ENCODE assay signal across 8 cellular contexts in the genomic region with DNA sequence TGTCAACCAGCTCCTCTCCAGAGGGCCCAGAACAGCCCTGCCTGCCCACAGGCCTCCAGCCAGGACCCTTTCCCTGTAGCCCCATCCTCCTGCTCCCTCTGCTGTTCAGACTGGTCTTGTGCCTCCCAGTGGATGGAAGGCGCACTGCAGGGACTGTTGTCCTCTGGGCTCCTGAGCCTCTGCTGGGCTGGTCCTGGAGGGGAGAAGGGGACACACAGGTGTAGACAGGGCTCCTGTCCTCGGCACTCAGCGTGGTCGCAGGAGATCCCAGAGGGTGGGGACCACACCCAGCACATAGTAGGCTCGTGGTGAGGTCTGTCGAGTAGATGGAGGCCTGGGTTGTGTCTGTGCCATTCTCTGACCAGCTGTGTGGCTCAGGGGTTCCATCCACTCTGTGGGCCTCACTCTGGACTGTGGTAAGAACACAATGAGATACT. TPM values are rescaled to one million over a fixed set of nuclear protein-coding genes. Genes with fewer than 3 reads are reported as not detected.
DNase-seq lines count a peak whose midpoint lies in the region; ATAC-seq, FAIRE-seq and TF ChIP-seq lines count a peak whose summit lies in the region.

No MANE protein-coding gene starts in this region.

- intact Hi-C loops in endothelial cell of umbilical vein (cut with micrococcal nuclease), result loop anchor here (1.0 kb wide), 2 partner anchors 12 to 42 kb away; no protein-coding TSS in a partner anchor

- ATAC-seq in naive B cell (ENCODE audit: low read depth in 2 of 2), result peak; percentile 31 to 40
- no peak for ATAC-seq in HG03045 (IDR thresholded peaks at IDR 0.05; ENCODE audit: unreplicated experiment)
- ATAC-seq in HG02678 (IDR thresholded peaks at IDR 0.05; ENCODE audit: unreplicated experiment), result no peak

- no peak for TF ChIP-seq POLR2A in endothelial cell of umbilical vein (IDR thresholded peaks at IDR 0.05; ENCODE audit: low read depth, low read length)

- H3K9ac ChIP-seq in endothelial cell of umbilical vein (replicated peaks; ENCODE audit: extremely low read depth, insufficient read depth, low read length), result no peak overlapping the region

- H3K27me3 Mint-ChIP-seq in activated CD4-positive, alpha-beta memory T cell treated with anti-CD3 and anti-CD28 coated beads, Interleukin-2, amount 10 ng/mL, durations not matched to agents 7 days and 5 days, result no peaks in the 10 kb centered on the region
- no peaks in the 10 kb centered on the region for H3K27me3 Mint-ChIP-seq in naive B cell
- H3K27me3 Mint-ChIP-seq in type B pancreatic cell, result peaks cover 16% of the 10 kb centered on the region

- POLR2A ChIA-PET in GM10248 (lab: Yijun Ruan, JAX) (interaction anchor here (0.6 kb wide), 1 partner anchor 12 kb away, joined by 4 read pairs; a partner anchor contains a TSS), endothelial cell of umbilical vein (lab: Charles Lee) (no interaction called here)
- POLR2A ChIA-PET in activated CD4-positive, alpha-beta memory T cell treated with anti-CD3 and anti-CD28 coated beads, Interleukin-2, amount 10 ng/mL, durations not matched to agents 7 days and 5 days (lab: Charles Lee), result interaction anchor here (0.9 to 4.0 kb wide), 4 partner anchors 11 to 79 kb away, joined by 3 to 26 read pairs (median 4); a partner anchor contains a TSS

- DNase-seq in GM10248 (ENCODE audit: extremely low spot score) (peak; percentile 76), MG63 (peak; percentile 42), endothelial cell of umbilical vein (ENCODE audit: low read depth, low spot score) (peak; percentile 43), naive B cell (peak; percentile 44), type B pancreatic cell (ENCODE audit: extremely low spot score, unreplicated experiment) (no peak)
- DNase-seq in activated CD4-positive, alpha-beta memory T cell treated with anti-CD3 and anti-CD28 coated beads, Interleukin-2, amount 10 ng/mL, durations not matched to agents 7 days and 5 days, result peak; percentile 64

- H3K79me2 ChIP-seq in endothelial cell of umbilical vein (ENCODE audit: control insufficient read depth, insufficient read depth, low read length), result peaks cover 29% of the 10 kb centered on the region

- CTCF ChIA-PET in GM10248 (lab: Yijun Ruan, JAX), result interaction anchor here (0.8 to 3.7 kb wide), 11 partner anchors 11 to 68 kb away, joined by 3 to 25 read pairs (median 5); a partner anchor contains a TSS
- CTCF ChIA-PET in activated CD4-positive, alpha-beta memory T cell treated with anti-CD3 and anti-CD28 coated beads, Interleukin-2, amount 10 ng/mL, durations not matched to agents 7 days and 5 days (lab: Charles Lee), result interaction anchor here (1.0 to 3.1 kb wide), 5 partner anchors 12 to 45 kb away, joined by 3 to 11 read pairs (median 7); a partner anchor contains a TSS
- CTCF ChIA-PET in endothelial cell of umbilical vein (lab: Charles Lee), result interaction anchor here (0.7 to 4.4 kb wide), 9 partner anchors 7 to 67 kb away, joined by 3 to 48 read pairs (median 4); a partner anchor contains a TSS

- H4K20me1 ChIP-seq in endothelial cell of umbilical vein (replicated peaks; ENCODE audit: control insufficient read depth, extremely low read depth, insufficient read depth, low read length), result no peaks in the 10 kb centered on the region

- peak; percentile 68 for FAIRE-seq in endothelial cell of umbilical vein (lab: Jason Lieb, UNC)

- peaks cover 41% of the 10 kb centered on the region for H3K36me3 Mint-ChIP-seq in activated CD4-positive, alpha-beta memory T cell treated with anti-CD3 and anti-CD28 coated beads, Interleukin-2, amount 10 ng/mL, durations not matched to agents 7 days and 5 days (ENCODE audit: low read depth)
- H3K36me3 Mint-ChIP-seq in naive B cell, result peaks cover 5 to 8% of the 10 kb centered on the region in 2 donors
- H3K36me3 Mint-ChIP-seq in type B pancreatic cell, result peaks cover 3% of the 10 kb centered on the region

- H3K9me1 ChIP-seq in endothelial cell of umbilical vein (replicated peaks; ENCODE audit: control insufficient read depth, extremely low read depth, insufficient read depth, low read length), result no peaks in the 10 kb centered on the region

- H3K36me3 ChIP-seq in MG63 (no peaks in the 10 kb centered on the region), endothelial cell of umbilical vein (ENCODE audit: control insufficient read depth in 2 of 2, extremely low read depth in 1 of 2, insufficient read depth in 2 of 2, low read length in 2 of 2) (no peaks in the 10 kb centered on the region)

- H3K9me3 Mint-ChIP-seq in activated CD4-positive, alpha-beta memory T cell treated with anti-CD3 and anti-CD28 coated beads, Interleukin-2, amount 10 ng/mL, durations not matched to agents 7 days and 5 days, result no peaks in the 10 kb centered on the region
- H3K9me3 Mint-ChIP-seq in naive B cell (no peaks in the 10 kb centered on the region), type B pancreatic cell (no peaks in the 10 kb centered on the region)

- peaks cover 23% of the 10 kb centered on the region for H3K4me1 ChIP-seq in endothelial cell of umbilical vein (ENCODE audit: control insufficient read depth, extremely low read depth, insufficient read depth, low read length)

- H2AFZ ChIP-seq in endothelial cell of umbilical vein (ENCODE audit: low read depth, low read length), result no peak overlapping the region

- H3K4me3 Mint-ChIP-seq in activated CD4-positive, alpha-beta memory T cell treated with anti-CD3 and anti-CD28 coated beads, Interleukin-2, amount 10 ng/mL, durations not matched to agents 7 days and 5 days, result peak overlapping the region; percentile 63
- peak overlapping the region; percentile 76 to 93 (median 86) for H3K4me3 Mint-ChIP-seq in naive B cell
- H3K4me3 Mint-ChIP-seq in type B pancreatic cell, result peak overlapping the region; percentile 82

- no TSS peak for BruUV-seq in endothelial cell of umbilical vein (replicated peaks; lab: Mats Ljungman, UMichigan)

- no peak overlapping the region for H3K27ac ChIP-seq in endothelial cell of umbilical vein (ENCODE audit: insufficient read depth, low read depth, low read length)

- no peak overlapping the region for H3K4me2 ChIP-seq in endothelial cell of umbilical vein (ENCODE audit: insufficient read depth, low read length)

- H3K27me3 ChIP-seq in MG63, result no peaks in the 10 kb centered on the region
- H3K27me3 ChIP-seq in endothelial cell of umbilical vein (ENCODE audit: control insufficient read depth in 2 of 2, insufficient read depth in 2 of 2, low read length in 2 of 2), result no peaks in the 10 kb centered on the region

- H3K4me1 Mint-ChIP-seq in activated CD4-positive, alpha-beta memory T cell treated with anti-CD3 and anti-CD28 coated beads, Interleukin-2, amount 10 ng/mL, durations not matched to agents 7 days and 5 days, result peaks cover 72% of the 10 kb centered on the region
- H3K4me1 Mint-ChIP-seq in naive B cell (peaks cover 56 to 79% (median 64%) of the 10 kb centered on the region in 3 donors), type B pancreatic cell (ENCODE audit: unreplicated experiment) (peaks cover 52% of the 10 kb centered on the region)

- H3K9me3 ChIP-seq in MG63, result no peaks in the 10 kb centered on the region
- no peaks in the 10 kb centered on the region for H3K9me3 ChIP-seq in endothelial cell of umbilical vein (replicated peaks; ENCODE audit: control insufficient read depth, insufficient read depth, low read length)

- H3K4me3 ChIP-seq in MG63 (no peak overlapping the region), endothelial cell of umbilical vein (replicated peaks in 1 of 3; ENCODE audit: insufficient read depth in 1 of 3, low read depth in 1 of 3, low read length in 3 of 3) (no peak overlapping the region)

- TF ChIP-seq CTCF in GM10248 (IDR thresholded peaks at IDR 0.05; ENCODE audit: control extremely low read depth, extremely low read depth, low read depth, missing control alignments) (peak; percentile 57), endothelial cell of umbilical vein (IDR thresholded peaks at IDR 0.05; ENCODE audit: extremely low read depth in 1 of 2, insufficient read depth in 1 of 2, low read depth in 1 of 2, low read length in 2 of 2) (peak; percentile 69 to 75), type B pancreatic cell (conservative IDR thresholded peaks at IDR 0.05) (peak; percentile 76)

- H3K27ac Mint-ChIP-seq in activated CD4-positive, alpha-beta memory T cell treated with anti-CD3 and anti-CD28 coated beads, Interleukin-2, amount 10 ng/mL, durations not matched to agents 7 days and 5 days, result peak overlapping the region; percentile 44
- H3K27ac Mint-ChIP-seq in naive B cell, result peak overlapping the region; percentile 24 to 98 (median 92)
- peak overlapping the region; percentile 87 for H3K27ac Mint-ChIP-seq in type B pancreatic cell

- dilution Hi-C loops in endothelial cell of umbilical vein (cut with MboI; ENCODE audit: extremely low pct_ligation_motif_present, low sequenced_read_pairs), result no loop called here

RNA-seq across cellular contexts. Expression of a gene that starts 11.5 kb away (rescaled TPM):
- total RNA-seq in MG63 (2014; rRNA removed; shearing (Covaris generic); ENCODE audit: low replicate concordance), result 7.1 and 14.5 TPM in 2 replicates
- total RNA-seq in activated CD4-positive, alpha-beta memory T cell treated with anti-CD3 and anti-CD28 coated beads, Interleukin-2, amount 10 ng/mL, durations not matched to agents 7 days and 5 days, result 10 to 100 TPM; 54.2 to 55.1 TPM
- 40.5 and 52.2 TPM in 2 replicates for total RNA-seq in endothelial cell of umbilical vein
- 28.8 and 31.9 TPM in 2 replicates for polyA plus RNA-seq in endothelial cell of umbilical vein
- polyA plus RNA-seq in endothelial cell of umbilical vein (2011; cell fraction: cytosol; rRNA removed), result 21.2 and 23.9 TPM in 2 replicates
- polyA plus RNA-seq in endothelial cell of umbilical vein (2011; cell fraction: nucleus; rRNA removed), result 168 and 176 TPM in 2 replicates
- polyA plus RNA-seq in endothelial cell of umbilical vein (2012), result 31.8 and 34.2 TPM in 2 replicates
- polyA minus RNA-seq in endothelial cell of umbilical vein, result 46.8 and 51.3 TPM in 2 replicates
- 53.1 TPM for polyA minus RNA-seq in endothelial cell of umbilical vein (2011; cell fraction: cytosol; rRNA and poly(A)+ RNA removed)
- polyA minus RNA-seq in endothelial cell of umbilical vein (2011; cell fraction: nucleus; rRNA and poly(A)+ RNA removed), result 40.9 and 48.2 TPM in 2 replicates
- 1 to 10 TPM in 4 of 6 donors, under 1 TPM in 2; 0.22 to 6.4 (median 1.7) TPM for polyA plus RNA-seq in naive B cell (ENCODE audit: low read depth in 6 of 6)
- 24.6 and 56.1 TPM in 2 replicates for total RNA-seq in type B pancreatic cell (ENCODE audit: low replicate concordance)

RNA-seq across cellular contexts. Expression of a gene that starts 52.5 kb away (rescaled TPM):
- 11.7 and 21.8 TPM in 2 replicates for total RNA-seq in MG63 (2014; rRNA removed; shearing (Covaris generic); ENCODE audit: low replicate concordance)
- 100 to 1,000 TPM in 1 of 2 experiments, 10 to 100 TPM in 1; 97.9 to 100 TPM for total RNA-seq in activated CD4-positive, alpha-beta memory T cell treated with anti-CD3 and anti-CD28 coated beads, Interleukin-2, amount 10 ng/mL, durations not matched to agents 7 days and 5 days
- total RNA-seq in endothelial cell of umbilical vein, result 25.4 and 27.5 TPM in 2 replicates
- 37.1 and 39.8 TPM in 2 replicates for polyA plus RNA-seq in endothelial cell of umbilical vein
- 24.6 and 27.6 TPM in 2 replicates for polyA plus RNA-seq in endothelial cell of umbilical vein (2011; cell fraction: cytosol; rRNA removed)
- 15.3 and 17.0 TPM in 2 replicates for polyA plus RNA-seq in endothelial cell of umbilical vein (2011; cell fraction: nucleus; rRNA removed)
- 29.1 and 30.7 TPM in 2 replicates for polyA plus RNA-seq in endothelial cell of umbilical vein (2012)
- polyA minus RNA-seq in endothelial cell of umbilical vein, result 32.9 and 34.5 TPM in 2 replicates
- polyA minus RNA-seq in endothelial cell of umbilical vein (2011; cell fraction: cytosol; rRNA and poly(A)+ RNA removed), result 19.3 TPM
- 6.8 and 7.2 TPM in 2 replicates for polyA minus RNA-seq in endothelial cell of umbilical vein (2011; cell fraction: nucleus; rRNA and poly(A)+ RNA removed)
- polyA plus RNA-seq in naive B cell (ENCODE audit: low read depth in 6 of 6), result 10 to 100 TPM; 11.7 to 22.6 (median 13.6) TPM
- 27.3 and 37.0 TPM in 2 replicates for total RNA-seq in type B pancreatic cell (ENCODE audit: low replicate concordance)

Comparison
In these comparisons a context has a peak if more than half of its experiments do, and no peak if none do; other contexts are left out.
1. ATAC-seq: peak in naive B cell (2 of 2); none in HG03045 (single experiment) and HG02678 (single experiment).
2. Peak in every context shown above with its lines, with median percentiles within 50 percentile points of each other: CTCF ChIP-seq, H3K27ac Mint-ChIP-seq and H3K4me3 Mint-ChIP-seq.